11 cellular contexts compared by ENCODE assay signal in genomic region chr3:52006017-52006819, GRCh38. TPM values are rescaled to one million over a fixed set of nuclear protein-coding genes. Genes with fewer than 3 reads are reported as not detected.
A peak's percentile ranks its signal among the peaks of the same experiment; 100 is the strongest.
DNase-seq lines count a peak whose midpoint lies in the region; ATAC-seq and TF ChIP-seq lines count a peak whose summit lies in the region.
"Had no signal": no experiment of that assay in that cellular context is flagged by ENCODE, and none has a peak within 500 bp of the region (broad histone marks: within the 10 kb centered on the region; RNA-seq: fewer than 3 reads in every experiment).

No MANE protein-coding gene starts in this region.

- CTCF ChIA-PET in HEK293 (lab: Yijun Ruan, JAX) = interaction anchor here (0.7 to 5.8 kb wide), 7 partner anchors 10 to 122 kb away, joined by 3 to 62 read pairs (median 3); partner anchors contain the start of genes PARP3 and RPL29

- no peak for TF ChIP-seq POLR2A in heart left ventricle (IDR thresholded peaks at IDR 0.05)

- H3K4me1 ChIP-seq in HEK293 (ENCODE audit: control insufficient read depth, insufficient read depth, low read length) (no peaks in the 10 kb centered on the region), heart left ventricle (peaks cover 16 to 47% (median 34%) of the 10 kb centered on the region in 12 donors)

- no peaks in the 10 kb centered on the region for H3K27me3 ChIP-seq in heart left ventricle

- H3K4me1 Mint-ChIP-seq in endothelial cell (ENCODE audit: unreplicated experiment) = peaks cover 17% of the 10 kb centered on the region

- WGBS in heart left ventricle, 4 donors = 41 to 49% (median 48%) methylated on average over 6 to 8 of the region's 8 CpGs

- ATAC-seq in heart left ventricle = peak in 2 of 4 donors; percentile 2 to 3

- POLR2A ChIA-PET in HEK293 (lab: Yijun Ruan, JAX) = interaction anchor here (0.7 to 1.0 kb wide), 3 partner anchors 11 to 271 kb away, joined by 3 to 4 read pairs (median 4); partner anchors contain the start of genes DUSP7 and RPL29

- no peaks in the 10 kb centered on the region for H3K36me3 Mint-ChIP-seq in endothelial cell (ENCODE audit: low read depth, unreplicated experiment)

- H3K4me3 ChIP-seq in HEK293 (ENCODE audit: low read depth, low read length) (peak overlapping the region; percentile 4; the same call in 1 of the 2 replicates), heart left ventricle (peak overlapping the region in 3 of 12 donors; percentile 8 to 26 (median 16))

- no peaks in the 10 kb centered on the region for H3K9me3 Mint-ChIP-seq in endothelial cell (ENCODE audit: unreplicated experiment)

- no peak overlapping the region for H3K4me3 Mint-ChIP-seq in endothelial cell (ENCODE audit: unreplicated experiment)

- no peak for TF ChIP-seq CTCF in HEK293 (tag by site-specific recombination; IDR thresholded peaks at IDR 0.05)
- TF ChIP-seq CTCF in heart left ventricle (IDR thresholded peaks at IDR 0.05) = no peak
- no peak for TF ChIP-seq CTCF in endothelial cell (IDR thresholded peaks at IDR 0.05; ENCODE audit: unreplicated experiment)

- H3K36me3 ChIP-seq in HEK293 (ENCODE audit: control insufficient read depth in 2 of 2, insufficient read depth in 1 of 2, low read length in 2 of 2) = no peaks in the 10 kb centered on the region
- H3K36me3 ChIP-seq in heart left ventricle = no peaks in the 10 kb centered on the region

- H3K27ac Mint-ChIP-seq in endothelial cell (ENCODE audit: unreplicated experiment) = no peak overlapping the region

- DNase-seq in SK-N-DZ (ENCODE audit: low spot score) = peak; percentile 60
- no peak for DNase-seq in heart left ventricle
- DNase-seq in putamen (ENCODE audit: low spot score) = peak; percentile 57
- DNase-seq in activated CD8-positive, alpha-beta memory T cell treated with anti-CD3 and anti-CD28 coated beads, Interleukin-2, amount 50 U/mL, for 48 hours = no peak
- DNase-seq in endothelial cell (ENCODE audit: low spot score) = no peak
- no peak for DNase-seq in RKO (ENCODE audit: low spot score)
- DNase-seq in HuH-7 (ENCODE audit: low spot score) = no peak
- DNase-seq: activated CD8-positive, alpha-beta memory T cell treated with anti-CD3 and anti-CD28 coated beads for 24 hours; amniotic stem cell; retina had no signal

- intact Hi-C loops in heart left ventricle (cut with DNase I) = loop anchor here in 3 of 10 donors (2.0 to 10.0 kb wide), 3 partner anchors 46 to 339 kb away; no protein-coding TSS in a partner anchor

- peaks cover 12% of the 10 kb centered on the region for H3K27me3 Mint-ChIP-seq in endothelial cell (ENCODE audit: unreplicated experiment)

- no peak overlapping the region for H3K27ac ChIP-seq in HEK293 (ENCODE audit: extremely low read depth, low read depth, low read length)
- peak overlapping the region in 10 of 12 donors; percentile 19 to 82 (median 66) for H3K27ac ChIP-seq in heart left ventricle

- no peaks in the 10 kb centered on the region for H3K9me3 ChIP-seq in HEK293 (ENCODE audit: control insufficient read depth, insufficient read depth, low read depth, low read length)
- no peaks in the 10 kb centered on the region for H3K9me3 ChIP-seq in heart left ventricle

TF ChIP-seq in HEK293, 187 proteins besides CTCF, POLR2A, EP300 and RAD21:
- TF ChIP-seq ZNF701 (tag by site-specific recombination; IDR thresholded peaks at IDR 0.05) (peak; percentile 88; the same call in 1 of the 2 replicates), SP2 (tag by site-specific recombination; IDR thresholded peaks at IDR 0.05) (no peak), ZIC2 (tag by site-specific recombination; IDR thresholded peaks at IDR 0.05) (peak; percentile 22; the same call in 1 of the 2 replicates)

RNA-seq across cellular contexts. Expression of gene RPL29, which starts 10.5 kb away (rescaled TPM):
- polyA plus RNA-seq in SK-N-DZ (2014; cell fraction: cytosol; rRNA removed) = 1,243 and 1,338 TPM in 2 replicates
- polyA plus RNA-seq in SK-N-DZ (2014; cell fraction: nucleus; rRNA removed) = 862 and 1,031 TPM in 2 replicates
- total RNA-seq in heart left ventricle = 100 to 1,000 TPM; 515 to 986 (median 681) TPM
- polyA plus RNA-seq in heart left ventricle = 1,000 to 10,000 TPM; 1,354 to 1,405 TPM
- total RNA-seq in endothelial cell (ENCODE audit: unreplicated experiment) = 925 TPM

RNA-seq across cellular contexts. Expression of gene ACY1, which starts 22.9 kb away (rescaled TPM):
- polyA plus RNA-seq in SK-N-DZ (2014; cell fraction: cytosol; rRNA removed) = 56.2 and 56.3 TPM in 2 replicates
- polyA plus RNA-seq in SK-N-DZ (2014; cell fraction: nucleus; rRNA removed) = 89.8 and 114 TPM in 2 replicates
- total RNA-seq in heart left ventricle = 10 to 100 TPM; 14.8 to 45.3 (median 27.7) TPM
- polyA plus RNA-seq in heart left ventricle = 10 to 100 TPM; 18.3 to 21.2 TPM
- 19.8 TPM for total RNA-seq in endothelial cell (ENCODE audit: unreplicated experiment)

RNA-seq across cellular contexts. Expression of gene ABHD14A, which starts 31.4 kb away (rescaled TPM):
- polyA plus RNA-seq in SK-N-DZ (2014; cell fraction: cytosol; rRNA removed) = 26.8 and 32.0 TPM in 2 replicates
- polyA plus RNA-seq in SK-N-DZ (2014; cell fraction: nucleus; rRNA removed) = 19.5 and 24.0 TPM in 2 replicates
- total RNA-seq in heart left ventricle (10 to 100 TPM; 17.7 to 51.4 (median 22.1) TPM), endothelial cell (ENCODE audit: unreplicated experiment) (5.4 TPM)
- polyA plus RNA-seq in heart left ventricle = 10 to 100 TPM; 21.7 to 70.3 TPM

RNA-seq across cellular contexts. Expression of gene ABHD14B, which starts 32.4 kb away (rescaled TPM):
- 28.5 and 32.5 TPM in 2 replicates for polyA plus RNA-seq in SK-N-DZ (2014; cell fraction: cytosol; rRNA removed)
- 38.4 and 42.4 TPM in 2 replicates for polyA plus RNA-seq in SK-N-DZ (2014; cell fraction: nucleus; rRNA removed)
- total RNA-seq in heart left ventricle (10 to 100 TPM in 7 of 9 donors, 1 to 10 TPM in 2; 8.7 to 22.2 (median 12.3) TPM), endothelial cell (ENCODE audit: unreplicated experiment) (7.1 TPM)
- polyA plus RNA-seq in heart left ventricle = 10 to 100 TPM; 11.5 to 19.8 TPM

RNA-seq across cellular contexts. Expression of gene PCBP4, which starts 39.0 kb away (rescaled TPM):
- 302 and 358 TPM in 2 replicates for polyA plus RNA-seq in SK-N-DZ (2014; cell fraction: cytosol; rRNA removed)
- polyA plus RNA-seq in SK-N-DZ (2014; cell fraction: nucleus; rRNA removed) = 571 and 659 TPM in 2 replicates
- total RNA-seq in heart left ventricle (100 to 1,000 TPM in 2 of 9 donors, 10 to 100 TPM in 7; 55.4 to 149 (median 63.9) TPM), endothelial cell (ENCODE audit: unreplicated experiment) (60.6 TPM)
- polyA plus RNA-seq in heart left ventricle = 100 to 1,000 TPM in 1 of 2 donors, 10 to 100 TPM in 1; 64.8 to 101 TPM

Comparison
In these comparisons a context has a peak if more than half of its experiments do, and no peak if none do; other contexts are left out.
1. DNase-seq: peak in SK-N-DZ (single experiment) and putamen (single experiment); none in heart left ventricle (0 of 5), activated CD8-positive, alpha-beta memory T cell treated with anti-CD3 and anti-CD28 coated beads, Interleukin-2, amount 50 U/mL, for 48 hours (single experiment), endothelial cell (single experiment), RKO (single experiment) and HuH-7 (single experiment).